18 cellular contexts compared by ENCODE assay signal in genomic region chr3:11362600-11362999, GRCh38.
A peak's percentile ranks its signal among the peaks of the same experiment; 100 is the strongest.
DNase-seq lines count a peak whose midpoint lies in the region; ATAC-seq and TF ChIP-seq lines count a peak whose summit lies in the region.
"Had no signal": no experiment of that assay in that cellular context is flagged by ENCODE, and none has a peak within 500 bp of the region (broad histone marks: within the 10 kb centered on the region; RNA-seq: fewer than 3 reads in every experiment).

No MANE protein-coding gene starts in this region.

- no peaks in the 10 kb centered on the region for H3K9me3 ChIP-seq in breast epithelium

- H3K27ac Mint-ChIP-seq in activated T-helper 2 cell treated with anti-CD3 and anti-CD28 coated beads, Interferon-gamma antibody, Interleukin-2, Interleukin-4, amounts not matched to agents 10 μg/mL and 5 μg/mL and 100 μg/mL, durations not matched to agents 14 hours and 24 hours and 36 hours, result peak overlapping the region; percentile 58

- H3K4me1 ChIP-seq in foreskin keratinocyte (no peaks in the 10 kb centered on the region), breast epithelium (no peaks in the 10 kb centered on the region)

- H3K36me3 Mint-ChIP-seq in activated T-helper 2 cell treated with anti-CD3 and anti-CD28 coated beads, Interferon-gamma antibody, Interleukin-2, Interleukin-4, amounts not matched to agents 10 μg/mL and 5 μg/mL and 100 μg/mL, durations not matched to agents 14 hours and 24 hours and 36 hours (ENCODE audit: low read depth), result peaks cover 70% of the 10 kb centered on the region

- intact Hi-C loops in activated T-helper 2 cell treated with anti-CD3 and anti-CD28 coated beads, Interferon-gamma antibody, Interleukin-2, Interleukin-4, amounts not matched to agents 10 μg/mL and 5 μg/mL and 100 μg/mL, durations not matched to agents 14 hours and 24 hours and 36 hours (cut with micrococcal nuclease), result loop anchor here (5.0 to 10.0 kb wide), 3 partner anchors 60 to 482 kb away; partner anchors contain the start of genes TAMM41 and VGLL4
- intact Hi-C loops in breast epithelium (cut with DNase I; ENCODE audit: low total_unique reads), result loop anchor here (5.0 kb wide), 1 partner anchor 415 kb away; no protein-coding TSS in a partner anchor

- H3K27me3 ChIP-seq in foreskin keratinocyte (no peaks in the 10 kb centered on the region), breast epithelium (no peaks in the 10 kb centered on the region)

- no peak for ATAC-seq in foreskin keratinocyte
- ATAC-seq: HCT116 had no signal

- peaks cover 36% of the 10 kb centered on the region for H3K4me1 Mint-ChIP-seq in activated T-helper 2 cell treated with anti-CD3 and anti-CD28 coated beads, Interferon-gamma antibody, Interleukin-2, Interleukin-4, amounts not matched to agents 10 μg/mL and 5 μg/mL and 100 μg/mL, durations not matched to agents 14 hours and 24 hours and 36 hours (ENCODE audit: low read depth)
- H3K4me1 Mint-ChIP-seq: IgD-negative memory B cell had no signal

- H3K9me3 Mint-ChIP-seq in activated T-helper 2 cell treated with anti-CD3 and anti-CD28 coated beads, Interferon-gamma antibody, Interleukin-2, Interleukin-4, amounts not matched to agents 10 μg/mL and 5 μg/mL and 100 μg/mL, durations not matched to agents 14 hours and 24 hours and 36 hours, result no peaks in the 10 kb centered on the region
- H3K9me3 Mint-ChIP-seq: IgD-negative memory B cell had no signal

- H3K27ac ChIP-seq in foreskin keratinocyte (no peak overlapping the region), breast epithelium (no peak overlapping the region)

- no peaks in the 10 kb centered on the region for H3K27me3 Mint-ChIP-seq in activated T-helper 2 cell treated with anti-CD3 and anti-CD28 coated beads, Interferon-gamma antibody, Interleukin-2, Interleukin-4, amounts not matched to agents 10 μg/mL and 5 μg/mL and 100 μg/mL, durations not matched to agents 14 hours and 24 hours and 36 hours (ENCODE audit: low read depth)
- H3K27me3 Mint-ChIP-seq: IgD-negative memory B cell had no signal

- H3K4me3 ChIP-seq in AG10803 (ENCODE audit: low read length) (no peak overlapping the region), breast epithelium (no peak overlapping the region)

- DNase-seq in AG10803 (ENCODE audit: low read depth), result peak; percentile 48
- peak; percentile 35 for DNase-seq in GM04504 (ENCODE audit: low read depth)
- no peak for DNase-seq in activated T-helper 2 cell treated with anti-CD3 and anti-CD28 coated beads, Interferon-gamma antibody, Interleukin-2, Interleukin-4, amounts not matched to agents 10 μg/mL and 5 μg/mL and 100 μg/mL, durations not matched to agents 14 hours and 24 hours and 36 hours (ENCODE audit: low spot score)
- peak; percentile 36 for DNase-seq in iris pigment epithelial cell (ENCODE audit: low read depth)
- DNase-seq in foreskin keratinocyte, result no peak
- no peak for DNase-seq in cerebellum (ENCODE audit: low spot score)
- DNase-seq in GM10266 (ENCODE audit: extremely low spot score), result no peak
- DNase-seq in breast epithelium (ENCODE audit: low spot score in 2 of 2), result no peak
- DNase-seq: ACHN; C1 segment of cervical spinal cord; DMS 273 treated with DMSO at 0.1 percent for 48 hours; NCI-H1417 treated with DMSO at 0.1 percent for 48 hours; NCI-H2029; NCI-H526; NK-92 treated with Interleukin-12 subunit alpha and Interleukin-12 subunit beta, amount 100 ng/mL, for 24 hours; OCI-M1 had no signal

- TF ChIP-seq CTCF in AG10803 (conservative IDR thresholded peaks at IDR 0.05; ENCODE audit: low read length), result no peak
- TF ChIP-seq CTCF in foreskin keratinocyte (conservative IDR thresholded peaks at IDR 0.05), result no peak
- no peak for TF ChIP-seq CTCF in GM10266 (IDR thresholded peaks at IDR 0.05; ENCODE audit: control insufficient read depth, insufficient read depth, low read depth, missing control alignments)
- no peak for TF ChIP-seq CTCF in breast epithelium (IDR thresholded peaks at IDR 0.05)

- H3K4me3 Mint-ChIP-seq in activated T-helper 2 cell treated with anti-CD3 and anti-CD28 coated beads, Interferon-gamma antibody, Interleukin-2, Interleukin-4, amounts not matched to agents 10 μg/mL and 5 μg/mL and 100 μg/mL, durations not matched to agents 14 hours and 24 hours and 36 hours (ENCODE audit: low read depth), result no peak overlapping the region
- H3K4me3 Mint-ChIP-seq: IgD-negative memory B cell had no signal

- TF ChIP-seq POLR2A in breast epithelium (IDR thresholded peaks at IDR 0.05), result no peak

- peaks cover 4% of the 10 kb centered on the region for H3K36me3 ChIP-seq in breast epithelium

Comparison
In these comparisons a context has a peak if more than half of its experiments do, and no peak if none do; other contexts are left out.
1. DNase-seq: peak in AG10803 (single experiment), GM04504 (single experiment) and iris pigment epithelial cell (single experiment); none in activated T-helper 2 cell treated with anti-CD3 and anti-CD28 coated beads, Interferon-gamma antibody, Interleukin-2, Interleukin-4, amounts not matched to agents 10 μg/mL and 5 μg/mL and 100 μg/mL, durations not matched to agents 14 hours and 24 hours and 36 hours (single experiment), foreskin keratinocyte (0 of 2), cerebellum (single experiment), GM10266 (single experiment) and breast epithelium (0 of 2).